ENCODE assay signal across 12 cellular contexts in genomic region chr9:37992924-37993349, GRCh38.
DNase-seq lines count a peak whose midpoint lies in the region; ATAC-seq, FAIRE-seq and TF ChIP-seq lines count a peak whose summit lies in the region.
"Had no signal": no experiment of that assay in that cellular context is flagged by ENCODE, and none has a peak within 500 bp of the region (broad histone marks: within the 10 kb centered on the region; RNA-seq: fewer than 3 reads in every experiment).

No MANE protein-coding gene starts in this region.

- peak; percentile 47 for ATAC-seq in sciatic nerve
- no peak for ATAC-seq in GM18517 (IDR thresholded peaks at IDR 0.05; ENCODE audit: unreplicated experiment)
- ATAC-seq: esophagus mucosa had no signal

- WGBS in thyroid gland, 2 donors = 79% methylated on average over 8 of the region's 8 CpGs

- H3K27ac ChIP-seq in thyroid gland = no peak overlapping the region

- H3K27ac Mint-ChIP-seq in endothelial cell (ENCODE audit: unreplicated experiment) = peak overlapping the region; percentile 38
- H3K27ac Mint-ChIP-seq: stimulated activated naive CD8-positive, alpha-beta T cell treated with anti-CD3 and anti-CD28 coated beads, Interleukin-15, Interleukin-2, amounts not matched to agents 100 ng/mL and 50 ng/mL, for 24 hours had no signal

- H3K4me1 Mint-ChIP-seq in endothelial cell (ENCODE audit: unreplicated experiment) = peaks cover 30% of the 10 kb centered on the region

- H3K36me3 Mint-ChIP-seq in endothelial cell (ENCODE audit: low read depth, unreplicated experiment) = peaks cover 12% of the 10 kb centered on the region
- H3K36me3 Mint-ChIP-seq: CD8-positive, alpha-beta memory T cell had no signal

- no peaks in the 10 kb centered on the region for H3K9me3 Mint-ChIP-seq in endothelial cell (ENCODE audit: unreplicated experiment)
- H3K9me3 Mint-ChIP-seq: CD8-positive, alpha-beta memory T cell; stimulated activated naive CD8-positive, alpha-beta T cell treated with anti-CD3 and anti-CD28 coated beads, Interleukin-15, Interleukin-2, amounts not matched to agents 100 ng/mL and 50 ng/mL, for 24 hours had no signal

- H3K27me3 Mint-ChIP-seq in endothelial cell (ENCODE audit: unreplicated experiment) = peaks cover 5% of the 10 kb centered on the region

- H3K9me3 ChIP-seq in thyroid gland = no peaks in the 10 kb centered on the region

- intact Hi-C loops in sciatic nerve (cut with DNase I) (no loop called here), thyroid gland (cut with DNase I) (no loop called here)

- peak; percentile 85 for FAIRE-seq in GM12891 (lab: Jason Lieb, UNC)

- no peaks in the 10 kb centered on the region for H3K27me3 ChIP-seq in thyroid gland

- peaks cover 0 to 9% of the 10 kb centered on the region in 2 donors for H3K4me1 ChIP-seq in thyroid gland

- H3K4me3 Mint-ChIP-seq in endothelial cell (ENCODE audit: unreplicated experiment) = no peak overlapping the region
- H3K4me3 Mint-ChIP-seq: CD8-positive, alpha-beta memory T cell; stimulated activated naive CD8-positive, alpha-beta T cell treated with anti-CD3 and anti-CD28 coated beads, Interleukin-15, Interleukin-2, amounts not matched to agents 100 ng/mL and 50 ng/mL, for 24 hours had no signal

- TF ChIP-seq CTCF in endothelial cell (IDR thresholded peaks at IDR 0.05; ENCODE audit: unreplicated experiment) = no peak
- no peak for TF ChIP-seq CTCF in thyroid gland (IDR thresholded peaks at IDR 0.05)

- DNase-seq in GM12891 (ENCODE audit: insufficient read length, low spot score) (no peak), NOMO-1 treated with dmso at 0.1 percent for 144 hours (lab: John Stamatoyannopoulos, UW; ENCODE audit: unreplicated experiment) (peak; percentile 29), endothelial cell (ENCODE audit: low spot score) (no peak), sciatic nerve (ENCODE audit: low spot score) (no peak), NCI-H526 treated with DMSO at 0.1 percent for 48 hours (lab: John Stamatoyannopoulos, UW) (no peak), thyroid gland (no peak)
- DNase-seq: CD8-positive, alpha-beta memory T cell; NCI-H2171; stimulated activated CD4-positive, alpha-beta T cell treated with anti-CD3 and anti-CD28 coated beads, Interleukin-4, amount 100 ng/mL, for 4 hours had no signal

- no peak overlapping the region for H3K4me3 ChIP-seq in thyroid gland (replicated peaks in 1 of 3)

- H3K36me3 ChIP-seq in thyroid gland = no peaks in the 10 kb centered on the region

- no peak for TF ChIP-seq POLR2A in GM12891 (IDR thresholded peaks at IDR 0.05; ENCODE audit: low read depth, low read length)
- TF ChIP-seq POLR2A in thyroid gland (IDR thresholded peaks at IDR 0.05) = no peak

TF ChIP-seq in GM12891, 5 proteins besides CTCF, POLR2A, EP300 and RAD21:
- TF ChIP-seq TAF1 (IDR thresholded peaks at IDR 0.05; ENCODE audit: low read depth, low read length) (no peak), SPI1 (IDR thresholded peaks at IDR 0.05; ENCODE audit: low read depth, low read length) (peak; percentile 66; the same call in 1 of the 2 replicates), POU2F2 (IDR thresholded peaks at IDR 0.05; ENCODE audit: low read depth, low read length) (no peak), PAX5 (IDR thresholded peaks at IDR 0.05; ENCODE audit: insufficient read depth, low read length, severe bottlenecking) (no peak), POLR2AphosphoS5 (IDR thresholded peaks at IDR 0.05; ENCODE audit: low read depth, low read length) (no peak)
